Comparison of ENCODE assay signal across 27 cellular contexts in genomic region chr1:226211181-226211580, GRCh38. TPM values are rescaled to one million over a fixed set of nuclear protein-coding genes. Genes with fewer than 3 reads are reported as not detected.
"Had no signal": no experiment of that assay in that cellular context is flagged by ENCODE, and none has a peak within 500 bp of the region (broad histone marks: within the 10 kb centered on the region; RNA-seq: fewer than 3 reads in every experiment).

No MANE protein-coding gene starts in this region.

- H3K4me3 ChIP-seq: colonic mucosa, SK-N-MC had no signal

- H3K36me3 Mint-ChIP-seq: activated naive CD8-positive, alpha-beta T cell; brain; T-cell had no signal

- H3K27me3 ChIP-seq: colonic mucosa had no signal

- H3K27ac Mint-ChIP-seq: activated CD4-positive, alpha-beta memory T cell treated with anti-CD3 and anti-CD28 coated beads, Interleukin-2, amount 10 ng/mL, durations not matched to agents 7 days and 5 days; activated naive CD4-positive, alpha-beta T cell treated with anti-CD3 and anti-CD28 coated beads for 36 hours; activated naive CD8-positive, alpha-beta T cell; activated T-helper 17 cell treated with anti-CD3 and anti-CD28 coated beads, Interleukin-2, amount 50 U/mL, for 72 hours; brain; T-cell had no signal

- H3K9me3 Mint-ChIP-seq: activated CD4-positive, alpha-beta memory T cell treated with anti-CD3 and anti-CD28 coated beads, Interleukin-2, amount 10 ng/mL, durations not matched to agents 7 days and 5 days; activated naive CD4-positive, alpha-beta T cell treated with anti-CD3 and anti-CD28 coated beads for 36 hours; activated T-helper 17 cell treated with anti-CD3 and anti-CD28 coated beads, Interleukin-2, amount 50 U/mL, for 72 hours; brain; T-cell had no signal

- DNase-seq: activated CD4-positive, alpha-beta memory T cell treated with anti-CD3 and anti-CD28 coated beads, Interleukin-2, amount 10 ng/mL, durations not matched to agents 7 days and 5 days; activated CD4-positive, alpha-beta T cell treated with anti-CD3 and anti-CD28 coated beads, Interleukin-2, amount 50 U/mL, for 1 hour; activated CD4-positive, CD25-positive, alpha-beta regulatory T cell; activated gamma-delta T cell; activated naive CD4-positive, alpha-beta T cell treated with anti-CD3 and anti-CD28 coated beads for 36 hours; activated T-cell treated with anti-CD3 and anti-CD28 coated beads for 4 hours; activated T-cell treated with anti-CD3 and anti-CD28 coated beads, Interleukin-2, amount 50 U/mL, for 48 hours; amygdala; colonic mucosa; MM.1S; NCI-H1105; NCI-H1436 treated with DMSO at 0.1 percent for 48 hours; NCI-H187 treated with DMSO at 0.1 percent for 48 hours; NCI-H2171; NCI-H2227 treated with DMSO at 0.1 percent for 48 hours; NCI-H526; RPMI8226; T-cell had no signal

- H3K4me1 ChIP-seq: colonic mucosa had no signal

- H3K4me3 Mint-ChIP-seq: activated CD4-positive, alpha-beta memory T cell treated with anti-CD3 and anti-CD28 coated beads, Interleukin-2, amount 10 ng/mL, durations not matched to agents 7 days and 5 days; activated naive CD4-positive, alpha-beta T cell treated with anti-CD3 and anti-CD28 coated beads for 36 hours; activated naive CD8-positive, alpha-beta T cell; activated T-helper 17 cell treated with anti-CD3 and anti-CD28 coated beads, Interleukin-2, amount 50 U/mL, for 72 hours; brain; T-cell had no signal

- H3K9me3 ChIP-seq: colonic mucosa had no signal

- H3K4me1 Mint-ChIP-seq: activated CD4-positive, alpha-beta memory T cell treated with anti-CD3 and anti-CD28 coated beads, Interleukin-2, amount 10 ng/mL, durations not matched to agents 7 days and 5 days; activated T-helper 17 cell treated with anti-CD3 and anti-CD28 coated beads, Interleukin-2, amount 50 U/mL, for 72 hours; T-cell had no signal

- H3K27ac ChIP-seq: colonic mucosa, SK-N-MC, VCaP had no signal

- H3K36me3 ChIP-seq: colonic mucosa had no signal

- FAIRE-seq: astrocyte had no signal

- ATAC-seq: activated T-helper 17 cell treated with anti-CD3 and anti-CD28 coated beads, Interleukin-2, amount 50 U/mL, for 72 hours; Right ventricle myocardium inferior; T-cell had no signal

- H3K27me3 Mint-ChIP-seq: activated naive CD8-positive, alpha-beta T cell; activated T-helper 17 cell treated with anti-CD3 and anti-CD28 coated beads, Interleukin-2, amount 50 U/mL, for 72 hours; T-cell had no signal

RNA-seq across cellular contexts. Expression of gene MIXL1, which starts 12.3 kb away (rescaled TPM):
- total RNA-seq: activated CD4-positive, alpha-beta memory T cell treated with anti-CD3 and anti-CD28 coated beads, Interleukin-2, amount 10 ng/mL, durations not matched to agents 7 days and 5 days; activated naive CD4-positive, alpha-beta T cell treated with anti-CD3 and anti-CD28 coated beads for 36 hours; colonic mucosa; NCI-H460; Right ventricle myocardium inferior; T-helper 2 cell treated with Interferon-gamma antibody and Interleukin-4, amounts not matched to agents 100 ng/mL and 5 ng/mL, for 36 hours had no signal
